Comparison of ENCODE assay signal across 8 cellular contexts in genomic region chr19:43700368-43701015, GRCh38. TPM values are rescaled to one million over a fixed set of nuclear protein-coding genes. Genes with fewer than 3 reads are reported as not detected.
DNase-seq lines count a peak whose midpoint lies in the region; ATAC-seq lines count a peak whose summit lies in the region.

No MANE protein-coding gene starts in this region.

- H3K36me3 ChIP-seq in skeletal muscle tissue (ENCODE audit: control insufficient read depth in 3 of 3, insufficient read depth in 3 of 3, low read length in 3 of 3), result no peaks in the 10 kb centered on the region

- peak overlapping the region in 1 of 3 donors; percentile 30 for H3K9ac ChIP-seq in skeletal muscle tissue (ENCODE audit: low read depth in 1 of 3, low read length in 3 of 3)

- peak overlapping the region in 2 of 3 donors; percentile 13 to 49 for H3K4me3 ChIP-seq in skeletal muscle tissue (ENCODE audit: low read length in 3 of 3)

- H3K27me3 ChIP-seq in skeletal muscle tissue (ENCODE audit: control insufficient read depth in 3 of 3, insufficient read depth in 3 of 3, low read length in 3 of 3), result peaks cover 9 to 18% (median 12%) of the 10 kb centered on the region in 3 donors

- intact Hi-C loops in Right ventricle myocardium superior (cut with DNase I), result no loop called here

- ATAC-seq in Right ventricle myocardium superior (ENCODE audit: poor library complexity), result peak; percentile 80

- peaks cover 7 to 8% (median 8%) of the 10 kb centered on the region in 3 donors for H3K4me1 ChIP-seq in skeletal muscle tissue (ENCODE audit: control insufficient read depth in 3 of 3, insufficient read depth in 3 of 3, low read length in 3 of 3)

- H3K27ac ChIP-seq in skeletal muscle tissue (ENCODE audit: low read depth, low read length), result peak overlapping the region; percentile 80

- DNase-seq in activated naive CD4-positive, alpha-beta T cell treated with Interleukin-2 at 50 U/mL for 16 hours, result peak; percentile 4
- DNase-seq in activated naive CD4-positive, alpha-beta T cell (lab: John Stamatoyannopoulos, UW), result no peak
- peak; percentile 60 for DNase-seq in activated CD8-positive, alpha-beta memory T cell treated with anti-CD3 and anti-CD28 coated beads, Interleukin-2, amount 50 U/mL, for 48 hours
- DNase-seq in Right ventricle myocardium superior (peak; percentile 53), hepatic stellate cell (ENCODE audit: low spot score) (no peak), NCI-H146 treated with DMSO at 0.1 percent for 48 hours (lab: John Stamatoyannopoulos, UW; ENCODE audit: unreplicated experiment) (no peak), iPS-NIHi11 (ENCODE audit: low spot score) (no peak)

- peaks cover 0 to 3% (median 2%) of the 10 kb centered on the region in 3 donors for H3K9me3 ChIP-seq in skeletal muscle tissue (ENCODE audit: control insufficient read depth in 3 of 3, low read length in 3 of 3)

RNA-seq across cellular contexts. Expression of gene IRGC, which starts 15.4 kb away (rescaled TPM):
- total RNA-seq in Right ventricle myocardium superior (not detected), skeletal muscle tissue (not detected)

RNA-seq across cellular contexts. Expression of gene PLAUR, which starts 30.5 kb away (rescaled TPM):
- 3.4 TPM for total RNA-seq in Right ventricle myocardium superior
- total RNA-seq in skeletal muscle tissue, result 2.1 TPM

RNA-seq across cellular contexts. Expression of gene SMG9, which starts 54.3 kb away (rescaled TPM):
- total RNA-seq in Right ventricle myocardium superior (15.7 TPM), skeletal muscle tissue (6.3 TPM)

Comparison
In these comparisons a context has a peak if more than half of its experiments do, and no peak if none do; other contexts are left out.
1. DNase-seq: peak in activated naive CD4-positive, alpha-beta T cell treated with Interleukin-2 at 50 U/mL for 16 hours (single experiment), activated CD8-positive, alpha-beta memory T cell treated with anti-CD3 and anti-CD28 coated beads, Interleukin-2, amount 50 U/mL, for 48 hours (single experiment) and Right ventricle myocardium superior (single experiment); none in activated naive CD4-positive, alpha-beta T cell (0 of 4), hepatic stellate cell (single experiment), NCI-H146 treated with DMSO at 0.1 percent for 48 hours (single experiment) and iPS-NIHi11 (single experiment).